Comparison of ENCODE assay signal across 25 cellular contexts in the genomic region with DNA sequence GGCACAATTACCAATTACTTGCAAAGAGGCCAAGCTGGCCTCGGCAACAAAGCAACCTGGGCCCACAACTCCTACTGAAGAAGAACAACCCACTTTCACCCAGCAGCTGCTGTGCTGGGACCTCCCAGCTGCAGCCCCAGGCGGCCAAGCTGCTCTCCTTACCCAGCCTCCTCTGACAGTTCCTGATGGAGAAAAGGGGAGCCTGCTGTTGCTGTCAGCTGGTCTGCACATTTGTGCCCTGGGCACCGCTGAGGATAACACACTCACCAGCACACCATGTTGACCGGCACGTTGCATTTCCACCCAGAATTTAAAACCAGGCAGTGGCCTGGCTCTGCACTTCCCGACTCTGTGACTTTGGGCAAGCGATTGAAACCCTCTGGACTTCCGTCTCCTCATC. TPM values are rescaled to one million over a fixed set of nuclear protein-coding genes. Genes with fewer than 3 reads are reported as not detected.
DNase-seq lines count a peak whose midpoint lies in the region; ATAC-seq, FAIRE-seq and TF ChIP-seq lines count a peak whose summit lies in the region.
"Had no signal": no experiment of that assay in that cellular context is flagged by ENCODE, and none has a peak within 500 bp of the region (broad histone marks: within the 10 kb centered on the region; RNA-seq: fewer than 3 reads in every experiment).

No MANE protein-coding gene starts in this region.

- in situ Hi-C loops in KBM-7 (cut with MboI; ENCODE audit: low pct_unique_long_range_greater_than_20kb, low sequenced_read_pairs), result no loop called here

- H3K9me3 ChIP-seq in right cardiac atrium (ENCODE audit: control insufficient read depth, low read length) (no peaks in the 10 kb centered on the region), keratinocyte (ENCODE audit: control insufficient read depth, low read depth, low read length) (no peaks in the 10 kb centered on the region)
- H3K9me3 ChIP-seq: BE2C, SJSA1 had no signal

- no peaks in the 10 kb centered on the region for H3K36me3 ChIP-seq in keratinocyte (ENCODE audit: control insufficient read depth in 2 of 2, extremely low read depth in 1 of 2, insufficient read depth in 2 of 2, low read length in 2 of 2)
- H3K36me3 ChIP-seq: BE2C, SJSA1 had no signal

- H3K27ac ChIP-seq in right cardiac atrium (ENCODE audit: low read length) (no peak overlapping the region), keratinocyte (ENCODE audit: control insufficient read depth, insufficient read depth, low read length) (peak overlapping the region; percentile 20)
- H3K27ac ChIP-seq: HL-60, PC-9, SJSA1 had no signal

- H3K4me2 ChIP-seq in keratinocyte (ENCODE audit: control insufficient read depth, extremely low read depth, insufficient read depth, low read depth, low read length), result peak overlapping the region; percentile 41
- H3K4me2 ChIP-seq: PC-9 had no signal

- no peak for FAIRE-seq in keratinocyte (lab: Jason Lieb, UNC)
- FAIRE-seq: A204.1, GM12892, GM18507 had no signal

- 90% methylated on average over 8 of the region's 8 CpGs for WGBS in right cardiac atrium

- H3K4me1 ChIP-seq in right cardiac atrium (ENCODE audit: control insufficient read depth, insufficient read depth, low read length) (peaks cover 5% of the 10 kb centered on the region), keratinocyte (ENCODE audit: control insufficient read depth, extremely low read depth, insufficient read depth, low read length) (no peaks in the 10 kb centered on the region)
- H3K4me1 ChIP-seq: SJSA1 had no signal

- H3K79me2 ChIP-seq in keratinocyte (ENCODE audit: control insufficient read depth, insufficient read depth, low read length), result no peaks in the 10 kb centered on the region

- H3K9ac ChIP-seq in keratinocyte (ENCODE audit: control insufficient read depth, extremely low read depth, insufficient read depth, low read length), result peak overlapping the region; percentile 41

- ATAC-seq in right cardiac atrium (no peak), SK-N-SH treated with all-trans-retinoic acid at 6 μM for 48 hours (no peak), GM19397 (IDR thresholded peaks at IDR 0.05; ENCODE audit: unreplicated experiment) (no peak)

- DNase-seq in cardiac septum (ENCODE audit: low spot score) (peak; percentile 65), right cardiac atrium (no peak), keratinocyte (ENCODE audit: low read depth, low spot score) (no peak), KBM-7 (no peak), NCI-H2029 (lab: John Stamatoyannopoulos, UW) (no peak), erythroblast (lab: John Stamatoyannopoulos, UW) (no peak)
- DNase-seq: BE2C; CD4-positive, CD25-positive, alpha-beta regulatory T cell; DMS153; EL; H7; Karpas-422; NCI-H1417 treated with DMSO at 0.1 percent for 48 hours; NCI-H2081 treated with DMSO at 0.1 percent for 48 hours; NCI-H510A treated with DMSO at 0.1 percent for 48 hours; NCI-H82; PC-9; SW 1271 had no signal

- dilution Hi-C loops in keratinocyte (cut with MboI; ENCODE audit: extremely low pct_ligation_motif_present, low sequenced_read_pairs), result no loop called here

- no peaks in the 10 kb centered on the region for H4K20me1 ChIP-seq in keratinocyte (ENCODE audit: control insufficient read depth, extremely low read depth, insufficient read depth, low read length)

- H3K27me3 ChIP-seq in right cardiac atrium (ENCODE audit: control insufficient read depth, insufficient read depth) (no peaks in the 10 kb centered on the region), keratinocyte (ENCODE audit: control insufficient read depth, extremely low read depth, insufficient read depth, low read length) (no peaks in the 10 kb centered on the region)
- H3K27me3 ChIP-seq: BE2C, SJSA1 had no signal

- no peak for TF ChIP-seq POLR2A in erythroblast (IDR thresholded peaks at IDR 0.05; ENCODE audit: low read length)

- TF ChIP-seq CTCF in keratinocyte (optimal IDR thresholded peaks at IDR 0.05 in 1 of 3, IDR thresholded peaks at IDR 0.05 in 1 of 3, conservative IDR thresholded peaks at IDR 0.05 in 1 of 3; ENCODE audit: extremely low read depth in 1 of 3, insufficient read depth in 2 of 3, low read length in 3 of 3), result no peak

- H3K9me1 ChIP-seq in keratinocyte (ENCODE audit: control insufficient read depth, extremely low read depth, insufficient read depth, low read length), result no peaks in the 10 kb centered on the region

- H3K4me3 ChIP-seq in right cardiac atrium (ENCODE audit: low read length), result no peak overlapping the region
- peak overlapping the region in 1 of 3 experiments; percentile 52 for H3K4me3 ChIP-seq in keratinocyte (ENCODE audit: control insufficient read depth in 2 of 3, extremely low read depth in 1 of 3, insufficient read depth in 2 of 3, low read depth in 1 of 3, low read length in 3 of 3)
- H3K4me3 ChIP-seq: PC-9, SJSA1 had no signal

- intact Hi-C loops in cardiac septum (cut with DNase I) (no loop called here), right cardiac atrium (cut with DNase I) (no loop called here)

- peak overlapping the region; percentile 84 for H2AFZ ChIP-seq in keratinocyte (ENCODE audit: control insufficient read depth, low read length)
- H2AFZ ChIP-seq: PC-9 had no signal

TF ChIP-seq in SK-N-SH treated with all-trans-retinoic acid at 6 μM for 48 hours, 23 proteins besides CTCF, POLR2A, EP300 and RAD21:
- TF ChIP-seq ZNF70 (CRISPR knock-in tag; IDR thresholded peaks at IDR 0.05) (no peak), ZFP3 (CRISPR knock-in tag; IDR thresholded peaks at IDR 0.05) (no peak), ZFP30 (CRISPR knock-in tag; IDR thresholded peaks at IDR 0.05) (no peak), TOX (CRISPR knock-in tag; IDR thresholded peaks at IDR 0.05; ENCODE audit: borderline replicate concordance) (no peak), PPARA (CRISPR knock-in tag; IDR thresholded peaks at IDR 0.05; ENCODE audit: borderline replicate concordance) (no peak), ESRRG (CRISPR knock-in tag; IDR thresholded peaks at IDR 0.05) (no peak), TCF4 (CRISPR knock-in tag; IDR thresholded peaks at IDR 0.05; ENCODE audit: borderline replicate concordance) (peak; percentile 46; the same call in 1 of the 2 replicates)
- TF ChIP-seq, protein P1, sequence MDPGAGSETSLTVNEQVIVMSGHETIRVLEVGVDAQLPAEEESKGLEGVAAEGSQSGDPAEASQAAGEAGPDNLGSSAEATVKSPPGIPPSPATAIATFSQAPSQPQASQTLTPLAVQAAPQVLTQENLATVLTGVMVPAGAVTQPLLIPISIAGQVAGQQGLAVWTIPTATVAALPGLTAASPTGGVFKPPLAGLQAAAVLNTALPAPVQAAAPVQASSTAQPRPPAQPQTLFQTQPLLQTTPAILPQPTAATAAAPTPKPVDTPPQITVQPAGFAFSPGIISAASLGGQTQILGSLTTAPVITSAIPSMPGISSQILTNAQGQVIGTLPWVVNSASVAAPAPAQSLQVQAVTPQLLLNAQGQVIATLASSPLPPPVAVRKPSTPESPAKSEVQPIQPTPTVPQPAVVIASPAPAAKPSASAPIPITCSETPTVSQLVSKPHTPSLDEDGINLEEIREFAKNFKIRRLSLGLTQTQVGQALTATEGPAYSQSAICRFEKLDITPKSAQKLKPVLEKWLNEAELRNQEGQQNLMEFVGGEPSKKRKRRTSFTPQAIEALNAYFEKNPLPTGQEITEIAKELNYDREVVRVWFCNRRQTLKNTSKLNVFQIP (CRISPR knock-in tag; IDR thresholded peaks at IDR 0.05; ENCODE audit: borderline replicate concordance, low read depth), result no peak

RNA-seq across cellular contexts. Expression of a gene that starts 33.6 kb away (rescaled TPM):
- total RNA-seq in cardiac septum (2.4 TPM), right cardiac atrium (1 to 10 TPM in 1 of 4 donors, under 1 TPM in 3; 0.51 to 1.4 (median 0.68) TPM)
- polyA plus RNA-seq in right cardiac atrium (1.8 TPM), keratinocyte (0.03 to 0.13 TPM (median 0.09 TPM) in 3 replicates)
- polyA plus RNA-seq in keratinocyte (2011; ENCODE audit: low read depth), result not detected
- 0.05 TPM in 1 of 2 replicates, not detected in the other for polyA plus RNA-seq in keratinocyte (2011; cell fraction: cytosol; rRNA removed)
- 0.08 and 0.13 TPM in 2 replicates for polyA plus RNA-seq in keratinocyte (2011; cell fraction: nucleus; rRNA removed)
- polyA plus RNA-seq in keratinocyte (2012; ENCODE audit: low replicate concordance), result 0.35 TPM in 1 of 2 replicates, not detected in the other
- 0.16 TPM in 1 of 3 replicates, not detected in the others for polyA minus RNA-seq in keratinocyte
- polyA minus RNA-seq in keratinocyte (2011; cell fraction: cytosol; rRNA and poly(A)+ RNA removed), result not detected
- not detected in 2 replicates for polyA minus RNA-seq in keratinocyte (2011; cell fraction: nucleus; rRNA and poly(A)+ RNA removed)
- total RNA-seq: CD4-positive, CD25-positive, alpha-beta regulatory T cell had no signal
- polyA plus RNA-seq: CD4-positive, CD25-positive, alpha-beta regulatory T cell had no signal
